In the genomic region with DNA sequence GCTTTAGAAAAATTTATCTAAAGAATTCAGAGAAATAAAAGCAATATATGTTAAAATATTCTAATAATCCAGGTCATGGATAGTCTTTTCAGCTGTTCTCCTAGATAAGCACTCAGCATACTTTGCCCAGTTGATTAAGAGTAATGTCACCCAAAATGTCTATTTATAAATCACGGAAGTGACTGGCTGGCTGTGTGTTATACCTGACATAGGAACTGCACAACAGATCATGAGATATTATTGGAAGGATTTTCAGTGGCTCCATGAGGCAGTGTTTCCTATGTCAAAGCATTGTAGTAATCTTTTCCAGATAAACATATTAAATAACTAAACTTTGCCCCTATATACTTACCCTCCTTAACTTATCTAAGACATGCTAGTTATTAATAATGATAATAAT, we compare ENCODE assay signal across 1 cellular context.
TF ChIP-seq lines count a peak whose summit lies in the region.

No MANE protein-coding gene starts in this region.

TF ChIP-seq in SK-N-SH, 30 proteins besides CTCF, POLR2A, EP300 and RAD21 (continued from another document):
- no peak for TF ChIP-seq SIN3A (IDR thresholded peaks at IDR 0.05; ENCODE audit: borderline replicate concordance, low read depth, low read length)
- TF ChIP-seq USF1 (IDR thresholded peaks at IDR 0.05; ENCODE audit: borderline replicate concordance, low read depth) = no peak
- TF ChIP-seq CHD2 (IDR thresholded peaks at IDR 0.05; ENCODE audit: low read length, partially characterized antibody) = no peak
- TF ChIP-seq USF2 (IDR thresholded peaks at IDR 0.05; ENCODE audit: borderline replicate concordance, low read depth, low read length) = no peak
- TF ChIP-seq MEF2A (IDR thresholded peaks at IDR 0.05; ENCODE audit: borderline replicate concordance, low read depth) = no peak
- no peak for TF ChIP-seq POLR2AphosphoS5 (IDR thresholded peaks at IDR 0.05; ENCODE audit: low read depth, low read length)
- TF ChIP-seq SMC3 (IDR thresholded peaks at IDR 0.05; ENCODE audit: low read depth, low read length) = no peak
- TF ChIP-seq FOXM1 (IDR thresholded peaks at IDR 0.05; ENCODE audit: low read depth) = no peak
TF ChIP-seq in SK-N-SH: peak in this region for 0.
